Comparison of ENCODE assay signal across 16 cellular contexts in the genomic region with DNA sequence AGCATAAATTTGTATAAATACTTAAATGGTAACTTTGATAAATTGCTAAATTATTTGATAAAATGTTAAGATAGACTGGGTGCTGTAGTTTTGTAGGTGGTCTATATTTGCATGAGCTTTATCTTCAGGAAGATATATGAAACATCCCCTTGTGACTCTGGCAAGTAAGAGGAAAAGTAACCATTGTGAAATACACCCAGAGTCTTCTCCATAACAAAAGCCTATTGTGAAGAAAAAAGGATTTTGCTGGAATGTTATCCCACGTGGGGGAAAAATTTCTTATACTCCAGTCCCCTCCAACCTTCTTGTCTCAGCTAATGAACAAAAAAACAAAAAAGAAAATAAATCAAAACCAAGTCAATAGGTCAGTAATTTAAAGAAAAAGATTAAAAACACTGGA.
A peak's percentile ranks its signal among the peaks of the same experiment; 100 is the strongest.
DNase-seq lines count a peak whose midpoint lies in the region; ATAC-seq, FAIRE-seq and TF ChIP-seq lines count a peak whose summit lies in the region.
"Had no signal": no experiment of that assay in that cellular context is flagged by ENCODE, and none has a peak within 500 bp of the region (broad histone marks: within the 10 kb centered on the region; RNA-seq: fewer than 3 reads in every experiment).

No MANE protein-coding gene starts in this region.

- POLR2A ChIA-PET in H1 (lab: Charles Lee; ENCODE audit: partially characterized antibody), result interaction anchor here (0.6 to 0.9 kb wide), 2 partner anchors 8 to 1392 kb away, joined by 3 read pairs; no protein-coding TSS in a partner anchor

- no peak overlapping the region for H2AFZ ChIP-seq in H1 (ENCODE audit: low read length)
- no peak overlapping the region for H2AFZ ChIP-seq in osteoblast (ENCODE audit: low read length)

- peaks cover 0 to 7% (median under 1%) of the 10 kb centered on the region in 4 experiments; a peak in 3 of 7 replicates for H3K4me1 ChIP-seq in H1 (replicated peaks in 1 of 4; ENCODE audit: control insufficient read depth in 3 of 4, insufficient read depth in 4 of 4, low read length in 3 of 4)
- peaks cover 16% of the 10 kb centered on the region for H3K4me1 ChIP-seq in osteoblast (ENCODE audit: insufficient read depth, low read length)
- H3K4me1 ChIP-seq: Caco-2 had no signal

- CTCF ChIA-PET in H1 (lab: Charles Lee; ENCODE audit: partially characterized antibody), result interaction anchor here (0.6 to 1.2 kb wide), 2 partner anchors 88 to 1112 kb away, joined by 3 read pairs; no protein-coding TSS in a partner anchor

- no peak for TF ChIP-seq RAD21 in H1 (IDR thresholded peaks at IDR 0.05 in 1 of 2, conservative IDR thresholded peaks at IDR 0.05 in 1 of 2; ENCODE audit: low read depth in 2 of 2, low read length in 2 of 2)

- H3K27ac Mint-ChIP-seq in activated CD4-positive, alpha-beta T cell treated with anti-CD3 and anti-CD28 coated beads, Interleukin-2, amount 10 ng/mL, durations not matched to agents 24 days and 14 days, result no peak overlapping the region
- H3K27ac Mint-ChIP-seq: CD14-positive monocyte; CD8-positive, alpha-beta T cell had no signal

- H3K9ac ChIP-seq in H1 (replicated peaks in 1 of 4; ENCODE audit: extremely low read depth in 1 of 4, low read depth in 3 of 4, low read length in 3 of 4), result no peak overlapping the region

- peak; percentile 6 for DNase-seq in activated CD4-positive, alpha-beta T cell treated with anti-CD3 and anti-CD28 coated beads, Interleukin-2, amount 10 ng/mL, durations not matched to agents 24 days and 14 days
- DNase-seq in activated CD4-positive, alpha-beta T cell treated with anti-CD3 and anti-CD28 coated beads, Interleukin-2, amount 50 U/mL, for 1 hour, result no peak
- DNase-seq in H1 (ENCODE audit: low read depth in 1 of 2, low spot score in 2 of 2) (no peak), foreskin melanocyte (peak; percentile 66), retinal pigment epithelial cell (ENCODE audit: low read depth) (peak; percentile 25), osteoblast (ENCODE audit: insufficient read length, low spot score, missing footprints) (no peak)
- DNase-seq: Caco-2; CD8-positive, alpha-beta T cell; DND-41; GDM1 had no signal

- no peak overlapping the region for H2BK15ac ChIP-seq in H1 (ENCODE audit: low read length)

- H3K36me3 ChIP-seq in H1 (ENCODE audit: control insufficient read depth in 2 of 4, insufficient read depth in 4 of 4, low read length in 3 of 4) (no peaks in the 10 kb centered on the region), osteoblast (ENCODE audit: insufficient read depth, low read length) (no peaks in the 10 kb centered on the region)

- peak overlapping the region; percentile 90; the same call in 1 of the 2 replicates for H2BK20ac ChIP-seq in H1 (ENCODE audit: low read length)

- H3K27me3 ChIP-seq in H1 (replicated peaks in 1 of 4; ENCODE audit: control insufficient read depth in 3 of 4, extremely low read depth in 1 of 4, insufficient read depth in 3 of 4, low read length in 3 of 4), result no peaks in the 10 kb centered on the region
- no peaks in the 10 kb centered on the region for H3K27me3 ChIP-seq in osteoblast (ENCODE audit: insufficient read depth, low read length)

- H4K91ac ChIP-seq in H1 (replicated peaks; ENCODE audit: insufficient read length, low read length), result no peak overlapping the region

- H3K18ac ChIP-seq in H1 (ENCODE audit: extremely low read depth, low read length), result no peak overlapping the region; the same call in 1 of the 2 replicates

- H3K4me2 ChIP-seq in H1 (ENCODE audit: insufficient read depth in 1 of 2, low read depth in 2 of 2, low read length in 2 of 2) (no peak overlapping the region), osteoblast (ENCODE audit: insufficient read depth, low read length) (no peak overlapping the region)

- TF ChIP-seq POLR2A in H1 (IDR thresholded peaks at IDR 0.05; ENCODE audit: control extremely low read depth in 1 of 2, low read depth in 2 of 2, low read length in 2 of 2), result no peak

- no peaks in the 10 kb centered on the region for H3K23me2 ChIP-seq in H1 (ENCODE audit: low read depth, low read length)

- H3K14ac ChIP-seq in H1 (ENCODE audit: insufficient read length), result no peak overlapping the region

- H3K4me1 Mint-ChIP-seq in activated CD4-positive, alpha-beta T cell treated with anti-CD3 and anti-CD28 coated beads, Interleukin-2, amount 10 ng/mL, durations not matched to agents 24 days and 14 days, result no peaks in the 10 kb centered on the region

- no peak overlapping the region for H2BK120ac ChIP-seq in H1 (replicated peaks; ENCODE audit: low read depth, low read length)

- FAIRE-seq in H1 (lab: Jason Lieb, UNC), result no peak
- FAIRE-seq: GM12892, HepG2 had no signal

- H3K56ac ChIP-seq in H1 (replicated peaks; ENCODE audit: insufficient read length, low read depth, low read length), result no peak overlapping the region

- ATAC-seq in GM21360 (IDR thresholded peaks at IDR 0.05; ENCODE audit: unreplicated experiment), result no peak
- no peak for ATAC-seq in HG02571 (IDR thresholded peaks at IDR 0.05; ENCODE audit: unreplicated experiment)
- ATAC-seq: CD8-positive, alpha-beta T cell; HepG2 had no signal

- no peak overlapping the region for H3K23ac ChIP-seq in H1 (ENCODE audit: insufficient read length)

- intact Hi-C loops in activated CD4-positive, alpha-beta T cell treated with anti-CD3 and anti-CD28 coated beads, Interleukin-2, amount 10 ng/mL, durations not matched to agents 24 days and 14 days (cut with micrococcal nuclease), result no loop called here

- H3K9me3 ChIP-seq in H1 (ENCODE audit: insufficient read depth in 2 of 2, low read depth in 1 of 2, low read length in 1 of 2) (peaks cover 4 to 15% of the 10 kb centered on the region in 2 experiments; a peak in 3 of 4 replicates), osteoblast (ENCODE audit: low read depth, low read length) (no peaks in the 10 kb centered on the region)

- no peaks in the 10 kb centered on the region for H3K79me2 ChIP-seq in H1 (ENCODE audit: control insufficient read depth in 1 of 2, insufficient read depth in 2 of 2, low read length in 2 of 2)
- H3K79me2 ChIP-seq in osteoblast (ENCODE audit: insufficient read depth, low read length), result no peaks in the 10 kb centered on the region

- H3K27ac ChIP-seq in H1 (ENCODE audit: low read depth, low read length), result no peak overlapping the region
- H3K27ac ChIP-seq in osteoblast (ENCODE audit: low read depth, low read length), result no peak overlapping the region
- H3K27ac ChIP-seq: 22Rv1 had no signal

- no peak for TF ChIP-seq CTCF in H1 (IDR thresholded peaks at IDR 0.05; ENCODE audit: control extremely low read depth in 1 of 3, insufficient read depth in 1 of 3, low read depth in 1 of 3, low read length in 3 of 3)
- TF ChIP-seq CTCF in retinal pigment epithelial cell (conservative IDR thresholded peaks at IDR 0.05; ENCODE audit: low read depth, low read length), result no peak
- TF ChIP-seq CTCF in osteoblast (IDR thresholded peaks at IDR 0.05; ENCODE audit: extremely low read depth, low read depth, low read length), result no peak

- H3K4me3 ChIP-seq in H1 (ENCODE audit: extremely low read depth in 1 of 4, insufficient read depth in 2 of 4, low read depth in 3 of 4, low read length in 4 of 4) (no peak overlapping the region), retinal pigment epithelial cell (ENCODE audit: low read length) (no peak overlapping the region), osteoblast (ENCODE audit: insufficient read depth, low read length) (no peak overlapping the region)

- H4K20me1 ChIP-seq in H1 (replicated peaks in 1 of 2; ENCODE audit: control insufficient read depth in 1 of 2, insufficient read depth in 2 of 2, low read length in 2 of 2), result no peaks in the 10 kb centered on the region
- H4K20me1 ChIP-seq in osteoblast (ENCODE audit: insufficient read depth, low read length), result no peaks in the 10 kb centered on the region

- H4K8ac ChIP-seq in H1 (ENCODE audit: extremely low read depth, insufficient read depth, low read length), result no peak overlapping the region

- H2BK12ac ChIP-seq in H1 (ENCODE audit: low read depth, low read length), result no peak overlapping the region

- H3K4ac ChIP-seq in H1 (replicated peaks; ENCODE audit: insufficient read length, low read depth, low read length), result no peak overlapping the region

- TF ChIP-seq EP300 in H1 (IDR thresholded peaks at IDR 0.05; ENCODE audit: borderline replicate concordance in 1 of 2, low read depth in 2 of 2, low read length in 2 of 2), result no peak

- no peaks in the 10 kb centered on the region for H3K79me1 ChIP-seq in H1 (ENCODE audit: low read depth, low read length)

- no peak overlapping the region for H4K5ac ChIP-seq in H1 (ENCODE audit: insufficient read length, low read depth, low read length)

- no peak overlapping the region for H2BK5ac ChIP-seq in H1 (ENCODE audit: low read depth, low read length)

- H3K4me3 Mint-ChIP-seq in activated CD4-positive, alpha-beta T cell treated with anti-CD3 and anti-CD28 coated beads, Interleukin-2, amount 10 ng/mL, durations not matched to agents 24 days and 14 days, result no peak overlapping the region
- H3K4me3 Mint-ChIP-seq: CD14-positive monocyte; CD8-positive, alpha-beta T cell had no signal

- WGBS in H1 (ENCODE audit: extremely low coverage in 1 of 2, insufficient coverage in 1 of 2, insufficient read length in 1 of 2, insufficient replicate concordance in 2 of 2, low coverage in 1 of 2, low lambda C conversion rate in 2 of 2, missing lambda C conversion rate in 1 of 2), 2 experiments, result 13% methylated on average over 1 of the region's 1 CpG; no CpG with 5 or more reads in 1 of the 2 experiments

- no peak overlapping the region for H2AK5ac ChIP-seq in H1 (ENCODE audit: low read depth, low read length)

- H3K27me3 Mint-ChIP-seq in activated CD4-positive, alpha-beta T cell treated with anti-CD3 and anti-CD28 coated beads, Interleukin-2, amount 10 ng/mL, durations not matched to agents 24 days and 14 days, result no peaks in the 10 kb centered on the region

- no peaks in the 10 kb centered on the region for H3K36me3 Mint-ChIP-seq in activated CD4-positive, alpha-beta T cell treated with anti-CD3 and anti-CD28 coated beads, Interleukin-2, amount 10 ng/mL, durations not matched to agents 24 days and 14 days (ENCODE audit: low read depth)
- H3K36me3 Mint-ChIP-seq: CD14-positive monocyte; CD8-positive, alpha-beta T cell had no signal

- H3K9me3 Mint-ChIP-seq in activated CD4-positive, alpha-beta T cell treated with anti-CD3 and anti-CD28 coated beads, Interleukin-2, amount 10 ng/mL, durations not matched to agents 24 days and 14 days, result peaks cover 3% of the 10 kb centered on the region

TF ChIP-seq in H1, 55 proteins besides CTCF, POLR2A, EP300 and RAD21:
- TF ChIP-seq TCF12 (IDR thresholded peaks at IDR 0.05; ENCODE audit: low read depth, low read length) (no peak), POU5F1 (IDR thresholded peaks at IDR 0.05; ENCODE audit: low read depth, low read length) (peak; percentile 48; the same call in 1 of the 2 replicates), CEBPB (IDR thresholded peaks at IDR 0.05; ENCODE audit: low read depth, low read length) (peak; percentile 88)
TF ChIP-seq in H1: peak in this region for 2.

Comparison
In these comparisons a context has a peak if more than half of its experiments do, and no peak if none do; other contexts are left out.
1. DNase-seq: peak in activated CD4-positive, alpha-beta T cell treated with anti-CD3 and anti-CD28 coated beads, Interleukin-2, amount 10 ng/mL, durations not matched to agents 24 days and 14 days (single experiment), foreskin melanocyte (single experiment) and retinal pigment epithelial cell (single experiment); none in activated CD4-positive, alpha-beta T cell treated with anti-CD3 and anti-CD28 coated beads, Interleukin-2, amount 50 U/mL, for 1 hour (single experiment), H1 (0 of 2) and osteoblast (single experiment).